In the genomic region with DNA sequence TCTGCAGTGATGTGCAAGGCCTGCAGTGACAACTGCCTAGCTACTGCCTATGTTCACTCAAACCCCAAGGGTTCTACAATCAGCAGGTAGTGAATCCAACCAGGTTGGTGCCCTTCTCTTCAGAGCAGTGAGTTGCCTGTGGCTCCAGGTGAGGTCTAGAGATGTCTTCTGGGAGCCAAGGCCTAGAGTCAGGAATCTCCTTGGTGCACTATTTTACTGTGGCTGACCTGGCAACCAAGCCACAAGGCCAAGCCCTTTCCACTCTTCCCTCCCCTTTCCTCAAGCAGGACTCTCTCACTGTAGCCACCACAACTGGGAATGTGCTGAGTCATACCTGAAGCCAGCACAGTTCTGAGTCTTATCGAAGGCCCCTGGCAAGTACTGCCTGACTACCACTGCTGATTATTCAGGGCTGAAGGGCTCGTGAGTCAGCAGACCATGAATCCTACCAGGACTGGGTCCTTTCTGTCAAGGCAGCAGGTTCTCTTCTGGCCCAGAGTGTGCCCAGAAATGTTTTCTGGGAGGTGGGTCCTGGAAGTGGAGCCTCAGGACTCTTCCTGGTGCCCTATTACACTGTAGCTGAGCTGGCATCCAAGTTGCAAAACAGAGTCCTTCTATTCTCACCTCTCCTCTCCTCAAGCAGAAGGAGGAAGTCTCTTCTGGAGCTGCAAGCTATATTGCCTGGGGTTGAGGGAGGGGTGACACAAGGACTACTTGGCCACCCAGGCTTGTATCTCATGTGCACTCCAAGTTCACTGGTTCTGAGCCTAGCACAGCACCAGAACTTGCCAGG, we compare ENCODE assay signal across 11 cellular contexts.
DNase-seq lines count a peak whose midpoint lies in the region; ATAC-seq and TF ChIP-seq lines count a peak whose summit lies in the region.
"Had no signal": no experiment of that assay in that cellular context is flagged by ENCODE, and none has a peak within 500 bp of the region (broad histone marks: within the 10 kb centered on the region; RNA-seq: fewer than 3 reads in every experiment).

No MANE protein-coding gene starts in this region.

- ATAC-seq in left lobe of liver = peak; percentile 32

- in situ Hi-C loops in astrocyte of the spinal cord (cut with HindIII; ENCODE audit: low sequenced_read_pairs) = no loop called here

- peak; percentile 64 for DNase-seq in AG20443 (ENCODE audit: low spot score)
- DNase-seq in HUDEP-2 (lab: John Stamatoyannopoulos, UW; ENCODE audit: unreplicated experiment in 76 of 76) = peak in 63 of 76 experiments; percentile 1 to 80 (median 26)
- DNase-seq in astrocyte of the spinal cord (ENCODE audit: low read depth, low spot score) = peak; percentile 92
- DNase-seq in left lobe of liver (ENCODE audit: low spot score) = no peak
- no peak for DNase-seq in NCI-H1694 (lab: John Stamatoyannopoulos, UW)
- no peak for DNase-seq in NCI-H82 treated with DMSO at 0.1 percent for 48 hours (lab: John Stamatoyannopoulos, UW; ENCODE audit: unreplicated experiment)
- DNase-seq in cortex of kidney (lab: John Stamatoyannopoulos, UW) = no peak
- DNase-seq in activated CD4-positive, alpha-beta T cell treated with anti-CD3 and anti-CD28 coated beads, Interleukin-2, amount 50 U/mL, for 1 hour = no peak
- DNase-seq: GDM1, heart right ventricle, NCI-H446 treated with DMSO at 0.1 percent for 48 hours had no signal

- H3K4me3 ChIP-seq in astrocyte of the spinal cord (ENCODE audit: low read depth, low read length) = no peak overlapping the region
- H3K4me3 ChIP-seq: heart right ventricle had no signal

- no peak for TF ChIP-seq CTCF in astrocyte of the spinal cord (IDR thresholded peaks at IDR 0.05; ENCODE audit: low read depth, low read length)

Comparison
In these comparisons a context has a peak if more than half of its experiments do, and no peak if none do; other contexts are left out.
1. DNase-seq: peak in AG20443 (single experiment), HUDEP-2 (63 of 76) and astrocyte of the spinal cord (single experiment); none in left lobe of liver (single experiment), NCI-H1694 (single experiment), NCI-H82 treated with DMSO at 0.1 percent for 48 hours (single experiment), cortex of kidney (single experiment) and activated CD4-positive, alpha-beta T cell treated with anti-CD3 and anti-CD28 coated beads, Interleukin-2, amount 50 U/mL, for 1 hour (single experiment).